ENCODE assay signal across 8 cellular contexts in the genomic region with DNA sequence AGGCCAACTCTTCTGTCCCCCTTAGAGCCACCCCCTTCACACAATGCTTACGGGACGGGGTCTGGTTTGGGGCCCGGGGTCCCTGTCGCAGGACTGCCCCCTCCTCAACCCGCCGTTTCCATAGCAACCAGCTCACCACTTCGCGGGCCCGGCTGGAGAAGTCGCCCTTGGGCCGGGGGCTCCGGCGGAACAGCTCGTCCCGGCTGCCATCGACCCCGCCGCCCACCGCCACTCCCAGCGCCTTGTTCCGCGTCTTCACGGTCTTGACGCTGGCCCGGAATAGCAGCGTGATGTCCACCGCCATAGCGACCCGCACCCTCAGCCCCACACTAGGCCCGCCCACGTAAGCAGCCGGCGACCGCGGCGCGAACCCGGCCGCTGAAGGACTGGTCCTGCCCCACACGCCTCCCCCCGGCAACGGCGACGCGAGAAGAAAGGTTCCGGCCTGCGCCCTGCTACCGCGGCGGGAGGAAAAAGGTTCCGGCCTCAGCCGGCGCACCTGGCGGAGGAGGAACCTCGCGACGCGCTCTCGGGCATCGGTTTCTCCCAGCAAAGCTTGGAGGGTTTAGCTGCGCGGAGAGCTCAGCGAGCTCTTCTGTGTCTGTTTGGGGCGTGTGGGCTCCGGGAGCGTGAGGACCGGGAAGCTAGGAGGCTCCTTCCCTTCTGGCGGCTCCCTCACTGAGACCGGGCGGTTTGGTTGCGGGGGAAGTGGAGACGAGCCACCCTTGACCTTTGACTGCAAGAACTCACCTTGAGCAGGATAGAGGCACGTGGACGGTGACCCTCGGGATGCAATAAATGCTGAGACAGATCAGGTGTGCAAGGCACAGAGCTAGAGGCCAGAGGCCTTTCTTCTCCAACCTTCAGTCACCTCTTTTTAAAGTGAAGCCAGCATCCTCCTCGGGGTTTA. TPM values are rescaled to one million over a fixed set of nuclear protein-coding genes. Genes with fewer than 3 reads are reported as not detected.
DNase-seq lines count a peak whose midpoint lies in the region; ATAC-seq and TF ChIP-seq lines count a peak whose summit lies in the region.

A gene (minus strand): TSS at position 388 of the 910 bp plus-strand sequence. CDS start 84 bp downstream, at position 304.

- BruUV-seq in A673 (replicated peaks; lab: Mats Ljungman, UMichigan), result TSS peak; percentile 70

- intact Hi-C loops in A673 (cut with micrococcal nuclease; ENCODE audit: unreplicated experiment), result no loop called here

- H3K4me1 ChIP-seq in A673 (ENCODE audit: insufficient read depth, low read length, poor library complexity, severe bottlenecking), result peaks cover 26% of the 10 kb centered on the region

- TF ChIP-seq CTCF in A673 (conservative IDR thresholded peaks at IDR 0.05; ENCODE audit: low read depth, low read length), result no peak
- no peak for TF ChIP-seq CTCF in VCaP (conservative IDR thresholded peaks at IDR 0.05)

- H3K36me3 ChIP-seq in A673 (ENCODE audit: insufficient read depth, low read length, poor library complexity, severe bottlenecking), result no peaks in the 10 kb centered on the region

- peak; percentile 87 for DNase-seq in A673 (ENCODE audit: low spot score)
- DNase-seq in NCI-H2171 (lab: John Stamatoyannopoulos, UW), result peak; percentile 60
- DNase-seq in T47D (ENCODE audit: low read depth in 1 of 2, low spot score in 1 of 2), result peak; percentile 69 to 92

- H3K4me3 ChIP-seq in A673 (ENCODE audit: low read depth, low read length, poor library complexity, severe bottlenecking), result peak within 1 kb of the TSS; percentile 77
- peak within 1 kb of the TSS; percentile 96 for H3K4me3 ChIP-seq in iPS-18c (ENCODE audit: insufficient read depth, low read depth, low read length)
- H3K4me3 ChIP-seq in skin epidermis, result peak within 1 kb of the TSS; percentile 79 to 98 (median 97)

- CTCF ChIA-PET in A673 (lab: Charles Lee), result no interaction called here

- H3K27ac ChIP-seq in A673 (ENCODE audit: low read depth, low read length, poor library complexity, severe bottlenecking) (peak within 1 kb of the TSS; percentile 67), VCaP (peak within 1 kb of the TSS; percentile 87), skin epidermis (peak within 1 kb of the TSS; percentile 82 to 97 (median 91))

- no peaks in the 10 kb centered on the region for H3K9me3 ChIP-seq in A673 (ENCODE audit: low read depth, low read length, poor library complexity, severe bottlenecking)
- H3K9me3 ChIP-seq in iPS-18c (ENCODE audit: control insufficient read depth, insufficient read depth, low read length), result no peaks in the 10 kb centered on the region

- H3K27me3 ChIP-seq in A673 (replicated peaks; ENCODE audit: insufficient read depth, low read depth, low read length, poor library complexity), result no peaks in the 10 kb centered on the region

- POLR2A ChIA-PET in A673 (lab: Charles Lee; ENCODE audit: low non-redundant PET), result interaction anchor here (0.6 kb wide), 1 partner anchor 85 kb away, joined by 3 read pairs; no protein-coding TSS in a partner anchor

- in situ Hi-C loops in T47D (cut with HindIII; ENCODE audit: low pct_unique_long_range_greater_than_20kb, low sequenced_read_pairs), result no loop called here

- ATAC-seq in GM18858 (IDR thresholded peaks at IDR 0.05; ENCODE audit: unreplicated experiment) (peak; percentile 71), HG03066 (IDR thresholded peaks at IDR 0.05; ENCODE audit: low read depth, unreplicated experiment) (peak; percentile 75)

RNA-seq across cellular contexts. Expression of the gene that starts here (rescaled TPM):
- total RNA-seq in A673 (2021), result 31.0 and 34.3 TPM in 2 replicates

Comparison
In these comparisons a context has a peak if more than half of its experiments do, and no peak if none do; other contexts are left out.
1. Peak in every context shown above with its lines: DNase-seq, ATAC-seq, H3K4me3 ChIP-seq and H3K27ac ChIP-seq.